Comparison of ENCODE assay signal across 8 cellular contexts in the genomic region with DNA sequence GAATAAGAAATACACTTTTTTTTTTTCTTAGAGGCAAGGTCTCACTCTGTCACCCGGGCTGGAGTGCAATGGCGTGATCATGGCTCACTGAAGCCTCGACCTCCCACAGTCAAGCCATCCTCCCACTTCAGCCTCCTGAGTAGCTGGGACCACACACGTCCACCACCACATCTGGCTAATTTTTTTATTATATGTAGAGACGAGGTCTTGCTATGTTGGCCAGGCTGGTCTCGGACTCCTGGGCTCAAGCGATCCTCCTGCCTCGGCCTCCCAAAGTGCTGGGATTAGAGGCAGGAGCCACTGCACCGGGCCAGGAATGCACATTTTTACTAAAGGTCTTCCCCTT. TPM values are rescaled to one million over a fixed set of nuclear protein-coding genes. Genes with fewer than 3 reads are reported as not detected.
DNase-seq lines count a peak whose midpoint lies in the region; ATAC-seq and TF ChIP-seq lines count a peak whose summit lies in the region.

No MANE protein-coding gene starts in this region.

- H3K9me2 ChIP-seq in OCI-LY7 (ENCODE audit: insufficient read depth, low read length): no peaks in the 10 kb centered on the region

- no peak overlapping the region for H2AFZ ChIP-seq in OCI-LY7 (ENCODE audit: low read length)

- POLR2A ChIA-PET in OCI-LY7 (lab: Charles Lee): interaction anchor here (0.6 kb wide), 1 partner anchor 348 kb away, joined by 5 read pairs; no protein-coding TSS in a partner anchor

- H3K9ac ChIP-seq in endocrine pancreas (ENCODE audit: control insufficient read depth, insufficient read depth, low read length): no peak overlapping the region

- H3K9me3 Mint-ChIP-seq in CD14-positive monocyte (no peaks in the 10 kb centered on the region), osteocyte (ENCODE audit: unreplicated experiment) (no peaks in the 10 kb centered on the region)

- H3K27me3 Mint-ChIP-seq in CD14-positive monocyte (ENCODE audit: low read depth in 3 of 3) (no peaks in the 10 kb centered on the region), osteocyte (ENCODE audit: unreplicated experiment) (no peaks in the 10 kb centered on the region)

- H3K36me3 ChIP-seq in OCI-LY7 (ENCODE audit: insufficient read depth, low read length): peaks cover 69% of the 10 kb centered on the region
- H3K36me3 ChIP-seq in endocrine pancreas (ENCODE audit: control insufficient read depth, insufficient read depth, low read length): peaks cover 5% of the 10 kb centered on the region

- no TSS peak for BruUV-seq in OCI-LY7 (replicated peaks; lab: Mats Ljungman, UMichigan)

- H3K27ac Mint-ChIP-seq in CD14-positive monocyte (peak overlapping the region; percentile 87 to 100 (median 100)), osteocyte (ENCODE audit: unreplicated experiment) (no peak overlapping the region)

- H3K4me3 Mint-ChIP-seq in CD14-positive monocyte (peak overlapping the region; percentile 98 to 100), osteocyte (ENCODE audit: unreplicated experiment) (peak overlapping the region; percentile 94)

- H3K4me1 Mint-ChIP-seq in CD14-positive monocyte (peaks cover 71% of the 10 kb centered on the region), osteocyte (ENCODE audit: unreplicated experiment) (peaks cover 38% of the 10 kb centered on the region)

- intact Hi-C loops in CD14-positive monocyte (cut with micrococcal nuclease) (loop anchor here in 1 of 2 donors (10.0 kb wide), 1 partner anchor 79 kb away; no protein-coding TSS in a partner anchor), OCI-LY7 (cut with micrococcal nuclease; ENCODE audit: unreplicated experiment) (no loop called here)

- peaks cover 46 to 52% of the 10 kb centered on the region in 2 donors for H3K36me3 Mint-ChIP-seq in CD14-positive monocyte
- H3K36me3 Mint-ChIP-seq in osteocyte (ENCODE audit: unreplicated experiment): peaks cover 41% of the 10 kb centered on the region

- ATAC-seq in omental fat pad (ENCODE audit: low FRiP score): no peak

- H3K27ac ChIP-seq in OCI-LY7 (ENCODE audit: low read depth, low read length, poor library complexity, severe bottlenecking): no peak overlapping the region

- H3K9me3 ChIP-seq in OCI-LY7 (ENCODE audit: low read length): no peaks in the 10 kb centered on the region
- H3K9me3 ChIP-seq in endocrine pancreas (ENCODE audit: control insufficient read depth, low read length): no peaks in the 10 kb centered on the region

- CTCF ChIA-PET in OCI-LY7 (lab: Charles Lee; ENCODE audit: unreplicated experiment): no interaction called here

- peaks cover 43% of the 10 kb centered on the region for H4K20me1 ChIP-seq in OCI-LY7 (ENCODE audit: insufficient read depth, low read length)

- DNase-seq in CD14-positive monocyte (ENCODE audit: low spot score) (no peak), OCI-LY7 (ENCODE audit: low spot score) (no peak), osteocyte (ENCODE audit: extremely low spot score, unreplicated experiment) (no peak), hepatic stellate cell (ENCODE audit: low spot score) (no peak), retina (no peak), omental fat pad (ENCODE audit: low spot score) (no peak), kidney tubule cell (ENCODE audit: low spot score) (no peak)

- H3K4me1 ChIP-seq in OCI-LY7 (ENCODE audit: insufficient read depth, low read length, poor library complexity, severe bottlenecking) (peaks cover 37% of the 10 kb centered on the region), endocrine pancreas (ENCODE audit: control insufficient read depth, insufficient read depth, low read length) (peaks cover 5% of the 10 kb centered on the region)

- H3K4me3 ChIP-seq in OCI-LY7 (ENCODE audit: low read depth, low read length, poor library complexity, severe bottlenecking): peak overlapping the region; percentile 93
- peak overlapping the region; percentile 89 for H3K4me3 ChIP-seq in endocrine pancreas (ENCODE audit: control insufficient read depth, insufficient read depth, low read length)

- peak overlapping the region; percentile 99 for H3K4me2 ChIP-seq in OCI-LY7 (ENCODE audit: low read length)

- H3K27me3 ChIP-seq in endocrine pancreas (ENCODE audit: control insufficient read depth, insufficient read depth, low read length): no peaks in the 10 kb centered on the region

- no peak for TF ChIP-seq CTCF in CD14-positive monocyte (IDR thresholded peaks at IDR 0.05)
- TF ChIP-seq CTCF in OCI-LY7 (conservative IDR thresholded peaks at IDR 0.05; ENCODE audit: low read length): no peak
- no peak for TF ChIP-seq CTCF in osteocyte (IDR thresholded peaks at IDR 0.05)
- no peak for TF ChIP-seq CTCF in omental fat pad (IDR thresholded peaks at IDR 0.05)

- H3K79me2 ChIP-seq in OCI-LY7 (ENCODE audit: insufficient read depth, low read depth, low read length): peaks cover 76% of the 10 kb centered on the region

RNA-seq across cellular contexts. Expression of a gene that starts 2.4 kb away (rescaled TPM):
- polyA plus RNA-seq in CD14-positive monocyte: 100 to 1,000 TPM in 1 of 2 donors, 10 to 100 TPM in 1; 68.2 to 111 TPM
- total RNA-seq in OCI-LY7 (2014; rRNA removed; shearing (Covaris generic)): 74.4 and 78.6 TPM in 2 replicates
- total RNA-seq in OCI-LY7 (2022) (76.9 and 86.6 TPM in 2 replicates), osteocyte (91.2 and 94.8 TPM in 2 replicates), omental fat pad (100 to 1,000 TPM; 112 to 151 (median 128) TPM)

RNA-seq across cellular contexts. Expression of a gene that starts 28.9 kb away (rescaled TPM):
- 10 to 100 TPM; 15.0 to 15.8 TPM for polyA plus RNA-seq in CD14-positive monocyte
- 5.9 and 14.1 TPM in 2 replicates for total RNA-seq in OCI-LY7 (2014; rRNA removed; shearing (Covaris generic))
- total RNA-seq in OCI-LY7 (2022): 19.2 and 19.9 TPM in 2 replicates
- 34.1 and 38.8 TPM in 2 replicates for total RNA-seq in osteocyte
- 100 to 1,000 TPM; 153 to 436 (median 303) TPM for total RNA-seq in omental fat pad

RNA-seq across cellular contexts. Expression of a gene that starts 29.1 kb away (rescaled TPM):
- polyA plus RNA-seq in CD14-positive monocyte: 1 to 10 TPM; 6.1 to 7.2 TPM
- 12.0 and 22.1 TPM in 2 replicates for total RNA-seq in OCI-LY7 (2014; rRNA removed; shearing (Covaris generic))
- total RNA-seq in OCI-LY7 (2022): 18.5 and 21.8 TPM in 2 replicates
- 19.6 and 21.1 TPM in 2 replicates for total RNA-seq in osteocyte
- total RNA-seq in omental fat pad: 10 to 100 TPM; 42.2 to 83.8 (median 67.9) TPM
